ENCODE assay signal across 24 cellular contexts in the genomic region with DNA sequence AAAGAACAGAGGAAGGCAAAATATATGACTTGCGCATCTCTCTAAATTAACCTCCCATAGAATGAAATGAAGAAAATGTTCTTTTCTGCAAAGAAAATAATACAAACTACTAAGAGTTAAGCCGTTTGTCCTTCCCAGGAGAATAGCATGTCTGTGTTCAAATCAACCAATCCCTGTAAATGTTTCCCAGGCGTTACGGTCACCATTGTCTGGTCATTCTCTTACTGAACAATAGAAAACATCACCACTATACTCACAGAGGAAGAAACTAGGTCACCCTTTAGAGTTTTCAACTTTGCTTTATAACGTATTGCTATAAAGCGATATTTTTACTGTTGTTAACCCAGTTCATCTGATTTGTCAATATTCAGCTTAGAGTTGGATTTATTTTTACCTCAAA. TPM values are rescaled to one million over a fixed set of nuclear protein-coding genes. Genes with fewer than 3 reads are reported as not detected.
A peak's percentile ranks its signal among the peaks of the same experiment; 100 is the strongest.
DNase-seq lines count a peak whose midpoint lies in the region; ATAC-seq and TF ChIP-seq lines count a peak whose summit lies in the region.
"Had no signal": no experiment of that assay in that cellular context is flagged by ENCODE, and none has a peak within 500 bp of the region (broad histone marks: within the 10 kb centered on the region; RNA-seq: fewer than 3 reads in every experiment).

No MANE protein-coding gene starts in this region.

- H3K79me2 ChIP-seq in SK-N-SH (ENCODE audit: insufficient read depth) (no peaks in the 10 kb centered on the region), osteoblast (ENCODE audit: insufficient read depth, low read length) (no peaks in the 10 kb centered on the region), smooth muscle cell (ENCODE audit: low read depth) (peaks cover 3% of the 10 kb centered on the region)

- POLR2A ChIA-PET in SK-N-SH (lab: Yijun Ruan, JAX) = no interaction called here

- H3K9ac ChIP-seq in SK-N-SH = no peak overlapping the region
- no peak overlapping the region for H3K9ac ChIP-seq in smooth muscle cell (ENCODE audit: low read depth)
- H3K9ac ChIP-seq: GM23248 had no signal

- no peak for TF ChIP-seq RAD21 in SK-N-SH (IDR thresholded peaks at IDR 0.05; ENCODE audit: low read length)

- H3F3A ChIP-seq in SK-N-SH (replicated peaks; ENCODE audit: insufficient read depth) (no peaks in the 10 kb centered on the region), smooth muscle cell (ENCODE audit: low read depth) (no peaks in the 10 kb centered on the region)

- H3K36me3 ChIP-seq in SK-N-SH (replicated peaks in 1 of 2; ENCODE audit: control insufficient read depth in 1 of 2, insufficient read depth in 2 of 2, low read length in 1 of 2) (no peaks in the 10 kb centered on the region), osteoblast (ENCODE audit: insufficient read depth, low read length) (no peaks in the 10 kb centered on the region), smooth muscle cell (ENCODE audit: low read depth) (peaks cover 7% of the 10 kb centered on the region), H7 (replicated peaks; ENCODE audit: control insufficient read depth, insufficient read depth, low read length) (no peaks in the 10 kb centered on the region), left lung (no peaks in the 10 kb centered on the region), heart left ventricle (no peaks in the 10 kb centered on the region)
- H3K36me3 ChIP-seq: HAP-1 had no signal

- H3K9me2 ChIP-seq in SK-N-SH = no peaks in the 10 kb centered on the region

- H3K4me2 ChIP-seq in SK-N-SH = no peak overlapping the region
- H3K4me2 ChIP-seq in osteoblast (ENCODE audit: insufficient read depth, low read length) = no peak overlapping the region
- no peak overlapping the region for H3K4me2 ChIP-seq in smooth muscle cell

- TF ChIP-seq POLR2A in heart left ventricle (IDR thresholded peaks at IDR 0.05) = no peak

- TF ChIP-seq CTCF in SK-N-SH (IDR thresholded peaks at IDR 0.05) (no peak), osteoblast (IDR thresholded peaks at IDR 0.05; ENCODE audit: extremely low read depth, low read depth, low read length) (no peak), smooth muscle cell (IDR thresholded peaks at IDR 0.05; ENCODE audit: borderline replicate concordance, insufficient read depth, poor library complexity, severe bottlenecking) (no peak), left lung (IDR thresholded peaks at IDR 0.05) (no peak), heart left ventricle (IDR thresholded peaks at IDR 0.05) (no peak)

- DNase-seq in SK-N-SH (no peak), globus pallidus (ENCODE audit: low spot score) (peak; percentile 63), osteoblast (ENCODE audit: insufficient read length, low spot score, missing footprints) (no peak), smooth muscle cell (lab: John Stamatoyannopoulos, UW; ENCODE audit: unreplicated experiment) (no peak), H7 (no peak), left lung (no peak), heart left ventricle (no peak)
- DNase-seq: ACHN, Calu3, DMS79 treated with DMSO at 0.1 percent for 48 hours, GM23248, HFFc6, Kasumi-1, NCI-H1092 treated with DMSO at 0.1 percent for 48 hours, NCI-H1436, NCI-H187, NCI-H2081 treated with DMSO at 0.1 percent for 48 hours, NCI-H2171, NCI-H345, NCI-H510A treated with DMSO at 0.1 percent for 48 hours had no signal

- H4K20me1 ChIP-seq in SK-N-SH (ENCODE audit: insufficient read depth) = no peaks in the 10 kb centered on the region
- H4K20me1 ChIP-seq in osteoblast (ENCODE audit: insufficient read depth, low read length) = no peaks in the 10 kb centered on the region
- peaks cover 39% of the 10 kb centered on the region for H4K20me1 ChIP-seq in smooth muscle cell (ENCODE audit: low read depth)

- CTCF ChIA-PET in SK-N-SH (lab: Yijun Ruan, JAX) = no interaction called here

- H3K27me3 ChIP-seq in SK-N-SH (ENCODE audit: insufficient read depth) (no peaks in the 10 kb centered on the region), osteoblast (ENCODE audit: insufficient read depth, low read length) (no peaks in the 10 kb centered on the region), smooth muscle cell (ENCODE audit: low read depth) (no peaks in the 10 kb centered on the region), H7 (ENCODE audit: control insufficient read depth, insufficient read depth, low read length) (no peaks in the 10 kb centered on the region), left lung (no peaks in the 10 kb centered on the region), heart left ventricle (no peaks in the 10 kb centered on the region)

- H3K27ac ChIP-seq in SK-N-SH (ENCODE audit: low read depth in 2 of 2, low read length in 1 of 2) = no peak overlapping the region
- no peak overlapping the region for H3K27ac ChIP-seq in osteoblast (ENCODE audit: low read depth, low read length)
- H3K27ac ChIP-seq in smooth muscle cell (ENCODE audit: low read depth) = no peak overlapping the region
- H3K27ac ChIP-seq in left lung = no peak overlapping the region
- H3K27ac ChIP-seq in heart left ventricle = no peak overlapping the region
- H3K27ac ChIP-seq: 22Rv1, GM23248 had no signal

- H3K4me3 ChIP-seq in SK-N-SH (ENCODE audit: low read depth in 2 of 2, low read length in 1 of 2) (no peak overlapping the region), osteoblast (ENCODE audit: insufficient read depth, low read length) (no peak overlapping the region), smooth muscle cell (no peak overlapping the region), H7 (ENCODE audit: insufficient read depth, low read depth, low read length) (no peak overlapping the region), left lung (no peak overlapping the region), heart left ventricle (no peak overlapping the region)
- H3K4me3 ChIP-seq: GM23248, HAP-1, K562 had no signal

- ATAC-seq in SK-N-SH treated with all-trans-retinoic acid at 6 μM for 48 hours = no peak
- no peak for ATAC-seq in left lung
- no peak for ATAC-seq in heart left ventricle
- ATAC-seq: K562 had no signal

- no peaks in the 10 kb centered on the region for H3K4me1 ChIP-seq in SK-N-SH (ENCODE audit: control insufficient read depth in 1 of 2, insufficient read depth in 2 of 2, low read depth in 1 of 2, low read length in 1 of 2)
- no peaks in the 10 kb centered on the region for H3K4me1 ChIP-seq in osteoblast (ENCODE audit: insufficient read depth, low read length)
- H3K4me1 ChIP-seq in smooth muscle cell (ENCODE audit: low read depth) = no peaks in the 10 kb centered on the region
- H3K4me1 ChIP-seq in left lung = no peaks in the 10 kb centered on the region
- H3K4me1 ChIP-seq in heart left ventricle = no peaks in the 10 kb centered on the region
- H3K4me1 ChIP-seq: HAP-1 had no signal

- H3K9me3 ChIP-seq in SK-N-SH (no peaks in the 10 kb centered on the region), osteoblast (ENCODE audit: low read depth, low read length) (no peaks in the 10 kb centered on the region), smooth muscle cell (replicated peaks; ENCODE audit: low read depth) (peaks cover 5% of the 10 kb centered on the region), left lung (no peaks in the 10 kb centered on the region), heart left ventricle (no peaks in the 10 kb centered on the region)
- H3K9me3 ChIP-seq: HAP-1 had no signal

- 84% methylated on average over 6 of the region's 6 CpGs for WGBS in SK-N-SH (ENCODE audit: low lambda C conversion rate)
- 90% methylated on average over 6 of the region's 6 CpGs for WGBS in smooth muscle cell (ENCODE audit: low lambda C conversion rate)
- 74 to 86% (median 79%) methylated on average over 6 of the region's 6 CpGs for WGBS in heart left ventricle, 4 donors

- intact Hi-C loops in left lung (cut with DNase I) = no loop called here
- intact Hi-C loops in heart left ventricle (cut with DNase I) = no loop called here

- peak overlapping the region; percentile 35; the same call in 1 of the 2 replicates for H2AFZ ChIP-seq in SK-N-SH (ENCODE audit: low read depth)
- H2AFZ ChIP-seq in osteoblast (ENCODE audit: low read length) = peak overlapping the region; percentile 69
- no peak overlapping the region for H2AFZ ChIP-seq in smooth muscle cell (ENCODE audit: low read depth)
- H2AFZ ChIP-seq: GM23248 had no signal

- no peak for TF ChIP-seq EP300 in SK-N-SH (IDR thresholded peaks at IDR 0.05; ENCODE audit: borderline replicate concordance in 1 of 2, low read depth in 1 of 2, low read length in 1 of 2)

TF ChIP-seq in SK-N-SH, 30 proteins besides CTCF, POLR2A, EP300 and RAD21 (continues in another document):
- TF ChIP-seq EZH2phosphoT487 (IDR thresholded peaks at IDR 0.05; ENCODE audit: borderline replicate concordance, low read depth) (no peak), YY1 (IDR thresholded peaks at IDR 0.05; ENCODE audit: low read depth) (no peak), MEF2A (IDR thresholded peaks at IDR 0.05; ENCODE audit: borderline replicate concordance, low read depth) (no peak)

TF ChIP-seq in SK-N-SH treated with all-trans-retinoic acid at 6 μM for 48 hours, 23 proteins besides CTCF, POLR2A, EP300 and RAD21 (continues in another document):
- TF ChIP-seq ZFP3 (CRISPR knock-in tag; IDR thresholded peaks at IDR 0.05) (no peak), BACH2 (CRISPR knock-in tag; IDR thresholded peaks at IDR 0.05; ENCODE audit: borderline replicate concordance) (no peak), TCF4 (CRISPR knock-in tag; IDR thresholded peaks at IDR 0.05; ENCODE audit: borderline replicate concordance) (no peak), ZNF8 (CRISPR knock-in tag; IDR thresholded peaks at IDR 0.05) (no peak), PPARA (CRISPR knock-in tag; IDR thresholded peaks at IDR 0.05; ENCODE audit: borderline replicate concordance) (no peak), ZC3H10 (CRISPR knock-in tag; IDR thresholded peaks at IDR 0.05) (no peak), ZFP30 (CRISPR knock-in tag; IDR thresholded peaks at IDR 0.05) (no peak), ZNF70 (CRISPR knock-in tag; IDR thresholded peaks at IDR 0.05) (no peak), SNAI2 (CRISPR knock-in tag; IDR thresholded peaks at IDR 0.05) (no peak), ARNTL (CRISPR knock-in tag; IDR thresholded peaks at IDR 0.05; ENCODE audit: borderline replicate concordance, low read depth) (no peak), OSR1 (CRISPR knock-in tag; IDR thresholded peaks at IDR 0.05) (no peak), RARB (CRISPR knock-in tag; IDR thresholded peaks at IDR 0.05) (no peak), ESRRG (CRISPR knock-in tag; IDR thresholded peaks at IDR 0.05) (no peak)

RNA-seq across cellular contexts. Expression of gene COL11A1, which starts 34.1 kb away (rescaled TPM):
- polyA plus RNA-seq in SK-N-SH (2012; rRNA removed) = 0.13 and 0.15 TPM in 2 replicates
- polyA plus RNA-seq in SK-N-SH (2012; cell fraction: cytosol; rRNA removed) = 0.13 and 0.17 TPM in 2 replicates
- polyA plus RNA-seq in SK-N-SH (2012; cell fraction: nucleus; rRNA removed) = 0.11 and 0.12 TPM in 2 replicates
- total RNA-seq in osteoblast = 158 and 185 TPM in 2 replicates
- total RNA-seq in smooth muscle cell = 236 and 297 TPM in 2 replicates
- polyA plus RNA-seq in smooth muscle cell = 91.6 and 155 TPM in 2 replicates
- total RNA-seq in H7 (2014; rRNA removed; shearing (Covaris generic)) = 12.2 and 13.4 TPM in 2 replicates
- total RNA-seq in left lung = 1 to 10 TPM in 1 of 2 donors, under 1 TPM in 1; 0.21 to 4.4 TPM
- under 1 TPM in 1 of 9 donors, not detected in 8; 0.05 TPM for total RNA-seq in heart left ventricle
- polyA plus RNA-seq in heart left ventricle = not detected
- total RNA-seq: Calu3 had no signal
- polyA plus RNA-seq: K562 had no signal

Comparison
In these comparisons a context has a peak if more than half of its experiments do, and no peak if none do; other contexts are left out.
1. RNA of gene COL11A1, which starts 34.1 kb away (total RNA-seq): 236 to 297 TPM in smooth muscle cell and 158 to 185 TPM in osteoblast; 12.2 to 13.4 TPM in H7, 0.21 to 4.4 TPM in left lung and 0.05 TPM in heart left ventricle; every median in the first group is over 10 times any median in the second.